In genomic region chr1:175023043-175023921, GRCh38 we compare ENCODE assay signal across 8 cellular contexts. TPM values are rescaled to one million over a fixed set of nuclear protein-coding genes. Genes with fewer than 3 reads are reported as not detected.
DNase-seq lines count a peak whose midpoint lies in the region; ATAC-seq and TF ChIP-seq lines count a peak whose summit lies in the region.

Gene MRPS14 (minus strand): TSS chr1:175023425. CDS start chr1:175023408, 17 bp downstream.

- H3K4me3 ChIP-seq in osteoblast (ENCODE audit: insufficient read depth, low read length) (peak within 1 kb of the TSS; percentile 98), thoracic aorta (peak within 1 kb of the TSS; percentile 98)

- H3K9me3 ChIP-seq in osteoblast (ENCODE audit: low read depth, low read length) (no peaks in the 10 kb centered on the region), thoracic aorta (no peaks in the 10 kb centered on the region)

- H3K4me1 Mint-ChIP-seq in activated naive CD8-positive, alpha-beta T cell (ENCODE audit: low read depth): peaks cover 34% of the 10 kb centered on the region
- no peaks in the 10 kb centered on the region for H3K4me1 Mint-ChIP-seq in glutamatergic neuron (ENCODE audit: low read depth, unreplicated experiment)

- H2AFZ ChIP-seq in osteoblast (ENCODE audit: low read length): peak within 1 kb of the TSS; percentile 98

- peaks cover 2% of the 10 kb centered on the region for H3K36me3 Mint-ChIP-seq in activated naive CD8-positive, alpha-beta T cell
- no peaks in the 10 kb centered on the region for H3K36me3 Mint-ChIP-seq in glutamatergic neuron (ENCODE audit: unreplicated experiment)

- peak; percentile 87 for ATAC-seq in HG02623 (IDR thresholded peaks at IDR 0.05; ENCODE audit: unreplicated experiment)
- peak; percentile 99 for ATAC-seq in thoracic aorta (ENCODE audit: insufficient number of reproducible peaks, low FRiP score, low read depth)

- H3K9me3 Mint-ChIP-seq in activated naive CD8-positive, alpha-beta T cell (ENCODE audit: low read depth): peaks cover 4% of the 10 kb centered on the region
- peaks cover 2% of the 10 kb centered on the region for H3K9me3 Mint-ChIP-seq in glutamatergic neuron (ENCODE audit: unreplicated experiment)

- TF ChIP-seq CTCF in GM10266 (IDR thresholded peaks at IDR 0.05; ENCODE audit: control insufficient read depth, insufficient read depth, low read depth, missing control alignments) (no peak), glutamatergic neuron (IDR thresholded peaks at IDR 0.05; ENCODE audit: partially characterized antibody, unreplicated experiment) (no peak), osteoblast (IDR thresholded peaks at IDR 0.05; ENCODE audit: extremely low read depth, low read depth, low read length) (no peak), thoracic aorta (IDR thresholded peaks at IDR 0.05) (no peak)

- H3K4me1 ChIP-seq in osteoblast (ENCODE audit: insufficient read depth, low read length): peaks cover 11% of the 10 kb centered on the region
- H3K4me1 ChIP-seq in thoracic aorta (ENCODE audit: control insufficient read depth in 1 of 2, low read depth in 2 of 2): peaks cover 5 to 13% of the 10 kb centered on the region in 2 donors

- H3K27me3 ChIP-seq in osteoblast (ENCODE audit: insufficient read depth, low read length): no peaks in the 10 kb centered on the region
- H3K27me3 ChIP-seq in thoracic aorta (replicated peaks; ENCODE audit: insufficient read depth): no peaks in the 10 kb centered on the region

- H4K20me1 ChIP-seq in osteoblast (ENCODE audit: insufficient read depth, low read length): no peaks in the 10 kb centered on the region

- peaks cover 35% of the 10 kb centered on the region for H3K79me2 ChIP-seq in osteoblast (ENCODE audit: insufficient read depth, low read length)

- H3K36me3 ChIP-seq in osteoblast (ENCODE audit: insufficient read depth, low read length) (peaks cover 3% of the 10 kb centered on the region), thoracic aorta (peaks cover 2% of the 10 kb centered on the region)

- H3K27me3 Mint-ChIP-seq in activated naive CD8-positive, alpha-beta T cell: no peaks in the 10 kb centered on the region
- H3K27me3 Mint-ChIP-seq in glutamatergic neuron (ENCODE audit: unreplicated experiment): peaks cover 4% of the 10 kb centered on the region

- H3K27ac ChIP-seq in osteoblast (ENCODE audit: low read depth, low read length) (peak within 1 kb of the TSS; percentile 91), thoracic aorta (peak within 1 kb of the TSS; percentile 82 to 89)

- peak within 1 kb of the TSS; percentile 95 for H3K4me3 Mint-ChIP-seq in activated naive CD8-positive, alpha-beta T cell
- H3K4me3 Mint-ChIP-seq in glutamatergic neuron (ENCODE audit: unreplicated experiment): peak within 1 kb of the TSS; percentile 98

- DNase-seq in GM10266 (ENCODE audit: extremely low spot score) (peak; percentile 92), NCI-H1105 (lab: John Stamatoyannopoulos, UW) (peak; percentile 96), SKM-1 treated with dmso at 0.1 percent for 144 hours (lab: John Stamatoyannopoulos, UW; ENCODE audit: unreplicated experiment) (peak; percentile 99), glutamatergic neuron (peak; percentile 99), osteoblast (ENCODE audit: insufficient read length, low spot score, missing footprints) (peak; percentile 94), thoracic aorta (ENCODE audit: low spot score) (peak; percentile 98)

- H3K27ac Mint-ChIP-seq in activated naive CD8-positive, alpha-beta T cell: peak within 1 kb of the TSS; percentile 97
- peak within 1 kb of the TSS; percentile 93 for H3K27ac Mint-ChIP-seq in glutamatergic neuron (ENCODE audit: unreplicated experiment)

- H3K4me2 ChIP-seq in osteoblast (ENCODE audit: insufficient read depth, low read length): peak within 1 kb of the TSS; percentile 94

RNA-seq across cellular contexts. Expression of gene MRPS14, which starts in this region (rescaled TPM):
- 35.3 TPM for total RNA-seq in glutamatergic neuron (ENCODE audit: unreplicated experiment)
- total RNA-seq in osteoblast: 17.1 and 17.7 TPM in 2 replicates
- 10 to 100 TPM; 13.5 to 24.2 TPM for total RNA-seq in thoracic aorta

Comparison
In these comparisons a context has a peak if more than half of its experiments do, and no peak if none do; other contexts are left out.
1. Peak in every context shown above with its lines: DNase-seq, ATAC-seq, H3K4me3 ChIP-seq and H3K27ac ChIP-seq.